Comparison of ENCODE assay signal across 27 cellular contexts in the genomic region with DNA sequence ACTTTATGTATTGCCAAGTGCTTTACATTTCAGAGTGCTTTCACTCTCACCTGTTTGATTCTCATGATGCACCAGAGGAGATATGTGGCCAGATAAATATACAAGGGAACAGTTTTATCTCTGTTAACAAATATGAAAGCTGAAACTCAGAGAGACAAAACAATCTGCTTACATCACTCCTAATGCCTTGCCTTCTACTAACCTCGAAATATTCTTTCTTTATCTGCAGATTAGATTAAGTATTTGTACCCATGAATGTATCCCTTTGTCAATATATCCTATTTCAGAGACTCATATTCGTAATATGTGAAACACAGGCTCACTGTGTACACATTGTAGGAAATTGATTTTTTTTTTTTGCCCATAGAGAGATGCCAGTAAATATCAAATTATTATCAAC.
"Had no signal": no experiment of that assay in that cellular context is flagged by ENCODE, and none has a peak within 500 bp of the region (broad histone marks: within the 10 kb centered on the region; RNA-seq: fewer than 3 reads in every experiment).

No MANE protein-coding gene starts in this region.

- H3K27ac ChIP-seq: esophagus squamous epithelium had no signal

- H3K4me3 Mint-ChIP-seq: activated CD4-positive, alpha-beta memory T cell treated with anti-CD3 and anti-CD28 coated beads, Interleukin-2, amount 10 ng/mL, durations not matched to agents 7 days and 5 days; activated CD4-positive, alpha-beta T cell treated with anti-CD3 and anti-CD28 coated beads, Interleukin-2, amount 10 ng/mL, durations not matched to agents 7 days and 5 days; activated naive CD4-positive, alpha-beta T cell treated with anti-CD3 and anti-CD28 coated beads, Interleukin-2, amount 10 ng/mL, durations not matched to agents 7 days and 5 days; activated naive CD8-positive, alpha-beta T cell treated with anti-CD3 and anti-CD28 coated beads, Interleukin-2, amount 10 ng/mL, durations not matched to agents 7 days and 5 days; activated T-cell treated with anti-CD3 and anti-CD28 coated beads, Interleukin-2, amount 50 U/mL, for 24 hours; activated T-cell treated with anti-CD3 and anti-CD28 coated beads, Interleukin-2, amount 50 U/mL, for 72 hours; effector memory CD8-positive, alpha-beta T cell; WTC11 had no signal

- DNase-seq: activated CD4-positive, alpha-beta memory T cell treated with anti-CD3 and anti-CD28 coated beads, Interleukin-2, amount 10 ng/mL, durations not matched to agents 7 days and 5 days; activated CD4-positive, alpha-beta T cell treated with anti-CD3 and anti-CD28 coated beads for 1 hour; activated CD4-positive, alpha-beta T cell treated with anti-CD3 and anti-CD28 coated beads for 4 hours; activated CD4-positive, alpha-beta T cell treated with anti-CD3 and anti-CD28 coated beads, Interleukin-2, amount 10 ng/mL, durations not matched to agents 7 days and 5 days; activated CD4-positive, alpha-beta T cell treated with anti-CD3 and anti-CD28 coated beads, Interleukin-2, amount 50 U/mL, for 4 hours; activated CD8-positive, alpha-beta memory T cell treated with anti-CD3 and anti-CD28 coated beads, Interleukin-2, amount 50 U/mL, for 48 hours; activated gamma-delta T cell; activated naive CD4-positive, alpha-beta T cell; activated naive CD4-positive, alpha-beta T cell treated with anti-CD3 and anti-CD28 coated beads, Interleukin-2, amount 10 ng/mL, durations not matched to agents 7 days and 5 days; activated naive CD8-positive, alpha-beta T cell treated with anti-CD3 and anti-CD28 coated beads, Interleukin-2, amount 10 ng/mL, durations not matched to agents 7 days and 5 days; activated T-cell treated with anti-CD3 and anti-CD28 coated beads for 4 hours; activated T-cell treated with anti-CD3 and anti-CD28 coated beads, Interleukin-2, amount 50 U/mL, for 24 hours; activated T-cell treated with anti-CD3 and anti-CD28 coated beads, Interleukin-2, amount 50 U/mL, for 72 hours; amniotic stem cell; anterior cingulate cortex; caudate nucleus; cortex of kidney; dermis blood vessel endothelial cell; effector CD4-positive, alpha-beta T cell; effector memory CD8-positive, alpha-beta T cell; erythroblast; esophagus squamous epithelium; foreskin melanocyte; head of caudate nucleus; T-helper 2 cell had no signal

- H3K36me3 Mint-ChIP-seq: activated naive CD4-positive, alpha-beta T cell treated with anti-CD3 and anti-CD28 coated beads, Interleukin-2, amount 10 ng/mL, durations not matched to agents 7 days and 5 days; activated naive CD4-positive, alpha-beta T cell treated with anti-CD3 and anti-CD28 coated beads, Interleukin-2, amount 50 U/mL, for 72 hours; activated naive CD8-positive, alpha-beta T cell treated with anti-CD3 and anti-CD28 coated beads, Interleukin-2, amount 10 ng/mL, durations not matched to agents 7 days and 5 days; WTC11 had no signal

- H3K4me3 ChIP-seq: esophagus squamous epithelium had no signal

- H3K9me3 Mint-ChIP-seq: activated CD4-positive, alpha-beta memory T cell treated with anti-CD3 and anti-CD28 coated beads, Interleukin-2, amount 10 ng/mL, durations not matched to agents 7 days and 5 days; activated naive CD4-positive, alpha-beta T cell treated with anti-CD3 and anti-CD28 coated beads, Interleukin-2, amount 10 ng/mL, durations not matched to agents 7 days and 5 days; activated naive CD4-positive, alpha-beta T cell treated with anti-CD3 and anti-CD28 coated beads, Interleukin-2, amount 50 U/mL, for 72 hours; activated naive CD8-positive, alpha-beta T cell treated with anti-CD3 and anti-CD28 coated beads, Interleukin-2, amount 10 ng/mL, durations not matched to agents 7 days and 5 days; activated T-cell treated with anti-CD3 and anti-CD28 coated beads, Interleukin-2, amount 50 U/mL, for 24 hours had no signal

- H3K4me1 Mint-ChIP-seq: activated CD4-positive, alpha-beta memory T cell treated with anti-CD3 and anti-CD28 coated beads, Interleukin-2, amount 10 ng/mL, durations not matched to agents 7 days and 5 days; activated CD4-positive, alpha-beta T cell treated with anti-CD3 and anti-CD28 coated beads, Interleukin-2, amount 10 ng/mL, durations not matched to agents 7 days and 5 days; activated naive CD4-positive, alpha-beta T cell treated with anti-CD3 and anti-CD28 coated beads, Interleukin-2, amount 10 ng/mL, durations not matched to agents 7 days and 5 days; activated naive CD8-positive, alpha-beta T cell treated with anti-CD3 and anti-CD28 coated beads, Interleukin-2, amount 10 ng/mL, durations not matched to agents 7 days and 5 days had no signal

- ATAC-seq: activated naive CD4-positive, alpha-beta T cell treated with anti-CD3 and anti-CD28 coated beads, Interleukin-2, amount 50 U/mL, for 72 hours; activated T-cell treated with anti-CD3 and anti-CD28 coated beads, Interleukin-2, amount 50 U/mL, for 72 hours; effector memory CD8-positive, alpha-beta T cell; WTC11 had no signal

- H3K36me3 ChIP-seq: esophagus squamous epithelium had no signal

- H3K27ac Mint-ChIP-seq: activated CD4-positive, alpha-beta memory T cell treated with anti-CD3 and anti-CD28 coated beads, Interleukin-2, amount 10 ng/mL, durations not matched to agents 7 days and 5 days; activated CD4-positive, alpha-beta T cell treated with anti-CD3 and anti-CD28 coated beads, Interleukin-2, amount 10 ng/mL, durations not matched to agents 7 days and 5 days; activated naive CD4-positive, alpha-beta T cell treated with anti-CD3 and anti-CD28 coated beads, Interleukin-2, amount 10 ng/mL, durations not matched to agents 7 days and 5 days; activated naive CD4-positive, alpha-beta T cell treated with anti-CD3 and anti-CD28 coated beads, Interleukin-2, amount 50 U/mL, for 72 hours; activated naive CD8-positive, alpha-beta T cell treated with anti-CD3 and anti-CD28 coated beads, Interleukin-2, amount 10 ng/mL, durations not matched to agents 7 days and 5 days; activated T-cell treated with anti-CD3 and anti-CD28 coated beads, Interleukin-2, amount 50 U/mL, for 24 hours; effector memory CD8-positive, alpha-beta T cell; WTC11 had no signal

- H3K4me1 ChIP-seq: esophagus squamous epithelium had no signal

- H3K9me3 ChIP-seq: esophagus squamous epithelium had no signal
